ENCODE assay signal across 8 cellular contexts in the genomic region with DNA sequence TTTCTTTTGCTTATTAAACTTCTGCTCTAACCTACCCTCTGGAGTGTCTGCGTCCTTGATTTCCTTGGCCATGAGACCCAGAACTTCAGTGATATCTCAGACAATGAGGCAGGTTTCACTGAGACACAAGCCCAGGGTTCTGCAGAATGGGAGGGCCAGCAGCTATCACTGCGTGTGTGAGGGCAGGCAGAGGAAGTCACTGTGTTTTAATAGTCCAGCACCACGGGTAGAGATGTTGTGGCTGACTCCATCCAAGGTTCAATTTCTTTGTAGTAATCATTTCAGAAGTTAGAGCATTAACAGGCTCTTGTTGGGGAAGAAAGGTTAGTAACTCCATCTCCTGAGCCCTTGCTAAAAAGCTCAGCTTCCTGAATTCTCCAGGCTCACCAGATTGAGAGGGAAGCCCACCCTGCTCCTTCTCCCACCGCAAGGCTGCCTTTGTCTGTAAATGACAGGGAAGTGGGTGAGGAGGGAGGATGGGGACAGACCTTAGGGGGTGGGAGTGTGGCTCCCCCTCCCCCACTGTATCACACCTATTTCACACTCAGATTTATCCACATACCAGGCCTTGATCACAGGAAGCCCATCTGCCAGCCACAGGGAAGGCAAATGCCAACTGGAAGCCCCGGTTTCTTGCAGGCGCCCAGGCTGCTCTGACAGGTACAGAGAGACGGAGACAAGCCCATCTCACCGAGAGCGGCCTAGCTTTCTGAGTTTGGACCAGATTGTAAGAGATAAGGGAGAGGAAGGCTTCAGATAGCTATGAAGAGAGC. TPM values are rescaled to one million over a fixed set of nuclear protein-coding genes. Genes with fewer than 3 reads are reported as not detected.
DNase-seq lines count a peak whose midpoint lies in the region; ATAC-seq and TF ChIP-seq lines count a peak whose summit lies in the region.
"Had no signal": no experiment of that assay in that cellular context is flagged by ENCODE, and none has a peak within 500 bp of the region (broad histone marks: within the 10 kb centered on the region; RNA-seq: fewer than 3 reads in every experiment).

No MANE protein-coding gene starts in this region.

- H3K27ac Mint-ChIP-seq in CD8-positive, alpha-beta T cell = peak overlapping the region; percentile 90
- peak overlapping the region; percentile 92 for H3K27ac Mint-ChIP-seq in central memory CD8-positive, alpha-beta T cell (ENCODE audit: low read depth)

- peaks cover 62% of the 10 kb centered on the region for H3K79me2 ChIP-seq in Loucy (ENCODE audit: insufficient read depth, low read length)
- H3K79me2 ChIP-seq in parathyroid adenoma = peaks cover 13% of the 10 kb centered on the region

- no peak for DNase-seq in CD8-positive, alpha-beta T cell
- no peak for DNase-seq in central memory CD8-positive, alpha-beta T cell (ENCODE audit: low spot score in 2 of 2)
- DNase-seq in T-helper 9 cell = no peak
- no peak for DNase-seq in NCI-H446 treated with DMSO at 0.1 percent for 48 hours (lab: John Stamatoyannopoulos, UW)
- no peak for DNase-seq in COLO668 (lab: John Stamatoyannopoulos, UW; ENCODE audit: unreplicated experiment)

- H4K20me1 ChIP-seq in Loucy (ENCODE audit: insufficient read depth, low read length, poor library complexity, severe bottlenecking) = peaks cover 3% of the 10 kb centered on the region

- peaks cover 75% of the 10 kb centered on the region for H3K4me1 ChIP-seq in CD8-positive, alpha-beta T cell (ENCODE audit: insufficient read depth, low read length)
- H3K4me1 ChIP-seq in Loucy (ENCODE audit: insufficient read depth, low read length, poor library complexity, severe bottlenecking) (peaks cover 40% of the 10 kb centered on the region), parathyroid adenoma (peaks cover 18% of the 10 kb centered on the region)

- no peaks in the 10 kb centered on the region for H3K36me3 ChIP-seq in CD8-positive, alpha-beta T cell (ENCODE audit: insufficient read depth, low read length)
- H3K36me3 ChIP-seq in Loucy (ENCODE audit: insufficient read depth, low read length) (no peaks in the 10 kb centered on the region), parathyroid adenoma (ENCODE audit: control insufficient read depth, insufficient read depth, low read length) (no peaks in the 10 kb centered on the region)

- POLR2A ChIA-PET in CD8-positive, alpha-beta T cell (lab: Charles Lee) = interaction anchor here (0.6 to 6.8 kb wide), 14 partner anchors 9 to 230 kb away, joined by 3 to 88 read pairs (median 4); a partner anchor contains a TSS

- H3K4me2 ChIP-seq in Loucy (ENCODE audit: low read depth, low read length, poor library complexity, severe bottlenecking) = peak overlapping the region; percentile 78
- peak overlapping the region; percentile 5 for H3K4me2 ChIP-seq in parathyroid adenoma (ENCODE audit: low read length)

- H3K27me3 Mint-ChIP-seq in CD8-positive, alpha-beta T cell (ENCODE audit: low read depth) = no peaks in the 10 kb centered on the region
- H3K27me3 Mint-ChIP-seq in central memory CD8-positive, alpha-beta T cell = no peaks in the 10 kb centered on the region

- H3K9me3 Mint-ChIP-seq in CD8-positive, alpha-beta T cell = no peaks in the 10 kb centered on the region
- no peaks in the 10 kb centered on the region for H3K9me3 Mint-ChIP-seq in central memory CD8-positive, alpha-beta T cell

- ATAC-seq in CD8-positive, alpha-beta T cell = no peak
- no peak for ATAC-seq in central memory CD8-positive, alpha-beta T cell (replicated peaks; ENCODE audit: extremely low read depth, poor library complexity, severe bottlenecking)
- ATAC-seq: Panc1 had no signal

- CTCF ChIA-PET in CD8-positive, alpha-beta T cell (lab: Charles Lee) = interaction anchor here (0.6 to 19.9 kb wide), 13 partner anchors 7 to 104 kb away, joined by 3 to 371 read pairs (median 5); a partner anchor contains a TSS

- H3K4me1 Mint-ChIP-seq in CD8-positive, alpha-beta T cell (ENCODE audit: low read depth) = peaks cover 73% of the 10 kb centered on the region
- peaks cover 74% of the 10 kb centered on the region for H3K4me1 Mint-ChIP-seq in central memory CD8-positive, alpha-beta T cell

- peaks cover 17% of the 10 kb centered on the region for H3K36me3 Mint-ChIP-seq in CD8-positive, alpha-beta T cell
- peaks cover 28% of the 10 kb centered on the region for H3K36me3 Mint-ChIP-seq in central memory CD8-positive, alpha-beta T cell (ENCODE audit: insufficient read depth)

- no peak overlapping the region for H2AFZ ChIP-seq in Loucy (ENCODE audit: low read length)
- H2AFZ ChIP-seq in parathyroid adenoma = no peak overlapping the region

- no peaks in the 10 kb centered on the region for H3F3A ChIP-seq in Loucy (ENCODE audit: low read depth)

- peak overlapping the region; percentile 81 for H3K4me3 Mint-ChIP-seq in CD8-positive, alpha-beta T cell
- H3K4me3 Mint-ChIP-seq in central memory CD8-positive, alpha-beta T cell = peak overlapping the region; percentile 76

- no peaks in the 10 kb centered on the region for H3K9me2 ChIP-seq in Loucy (replicated peaks; ENCODE audit: low read depth, low read length)

- H3K27ac ChIP-seq in CD8-positive, alpha-beta T cell (ENCODE audit: low read depth, low read length) = peak overlapping the region; percentile 65
- H3K27ac ChIP-seq in parathyroid adenoma = peak overlapping the region; percentile 65

- TF ChIP-seq CTCF in CD8-positive, alpha-beta T cell (IDR thresholded peaks at IDR 0.05) = no peak
- TF ChIP-seq CTCF in Loucy (conservative IDR thresholded peaks at IDR 0.05; ENCODE audit: low read length) (no peak), parathyroid adenoma (IDR thresholded peaks at IDR 0.05) (no peak)

- H3K9ac ChIP-seq in Loucy (ENCODE audit: low read depth, low read length, poor library complexity, severe bottlenecking) (peak overlapping the region; percentile 47), parathyroid adenoma (no peak overlapping the region)

- H3K27me3 ChIP-seq in CD8-positive, alpha-beta T cell (ENCODE audit: insufficient read depth, low read length) = no peaks in the 10 kb centered on the region
- H3K27me3 ChIP-seq in Loucy (ENCODE audit: insufficient read depth, low read length, poor library complexity, severe bottlenecking) (no peaks in the 10 kb centered on the region), parathyroid adenoma (ENCODE audit: control insufficient read depth, insufficient read depth, low read length) (no peaks in the 10 kb centered on the region)

- intact Hi-C loops in CD8-positive, alpha-beta T cell (cut with DNase I, micrococcal nuclease) = loop anchor here (2.0 to 10.0 kb wide), 3 partner anchors 40 to 501 kb away; a partner anchor contains a TSS

- no peaks in the 10 kb centered on the region for H3K9me3 ChIP-seq in CD8-positive, alpha-beta T cell (ENCODE audit: low read length)
- H3K9me3 ChIP-seq in Loucy (ENCODE audit: insufficient read depth, low read depth, low read length) (no peaks in the 10 kb centered on the region), parathyroid adenoma (ENCODE audit: control insufficient read depth, low read length) (no peaks in the 10 kb centered on the region)

- peak overlapping the region; percentile 55 for H3K4me3 ChIP-seq in CD8-positive, alpha-beta T cell (ENCODE audit: low read depth, low read length)
- H3K4me3 ChIP-seq in Loucy (ENCODE audit: low read length, poor library complexity, severe bottlenecking) (peak overlapping the region; percentile 100), parathyroid adenoma (ENCODE audit: low read depth, low read length) (no peak overlapping the region)

RNA-seq across cellular contexts. Expression of a gene that starts 2.1 kb away (rescaled TPM):
- total RNA-seq in CD8-positive, alpha-beta T cell = 1 to 10 TPM; 7.0 to 8.9 TPM

RNA-seq across cellular contexts. Expression of a gene that starts 47.7 kb away (rescaled TPM):
- total RNA-seq in CD8-positive, alpha-beta T cell = 10 to 100 TPM; 33.7 to 34.1 TPM
